ENCODE assay signal across 9 cellular contexts in genomic region chr12:63420206-63420644, GRCh38.
DNase-seq lines count a peak whose midpoint lies in the region; ATAC-seq and TF ChIP-seq lines count a peak whose summit lies in the region.
"Had no signal": no experiment of that assay in that cellular context is flagged by ENCODE, and none has a peak within 500 bp of the region (broad histone marks: within the 10 kb centered on the region; RNA-seq: fewer than 3 reads in every experiment).

No MANE protein-coding gene starts in this region.

- H3K27ac Mint-ChIP-seq in activated T-helper 1 cell treated with anti-CD3 and anti-CD28 coated beads, Interleukin-12 subunit alpha, Interleukin-12 subunit beta, Interleukin-2, Interleukin-4 antibody, amounts not matched to agents 30 ng/mL and 10 ng/mL and 1 ng/mL, durations not matched to agents 14 hours and 24 hours and 36 hours: no peak overlapping the region

- peaks cover 3 to 8% (median 7%) of the 10 kb centered on the region in 3 donors for H3K9me3 ChIP-seq in tibial artery

- no peaks in the 10 kb centered on the region for H3K36me3 Mint-ChIP-seq in activated T-helper 1 cell treated with anti-CD3 and anti-CD28 coated beads, Interleukin-12 subunit alpha, Interleukin-12 subunit beta, Interleukin-2, Interleukin-4 antibody, amounts not matched to agents 30 ng/mL and 10 ng/mL and 1 ng/mL, durations not matched to agents 14 hours and 24 hours and 36 hours (ENCODE audit: low read depth)

- DNase-seq in NK-92 treated with Interleukin-12 subunit alpha and Interleukin-12 subunit beta, amount 100 ng/mL, for 24 hours (lab: John Stamatoyannopoulos, UW): peak; percentile 3
- no peak for DNase-seq in NK-92 (lab: John Stamatoyannopoulos, UW; ENCODE audit: unreplicated experiment)
- DNase-seq in NCI-H510A (lab: John Stamatoyannopoulos, UW): peak; percentile 81
- DNase-seq in activated T-helper 1 cell treated with anti-CD3 and anti-CD28 coated beads, Interleukin-12 subunit alpha, Interleukin-12 subunit beta, Interleukin-2, Interleukin-4 antibody, amounts not matched to agents 30 ng/mL and 10 ng/mL and 1 ng/mL, durations not matched to agents 14 hours and 24 hours and 36 hours (ENCODE audit: low spot score): peak; percentile 5
- DNase-seq in islet precursor cell: peak; percentile 85
- DNase-seq in tibial artery: no peak

- intact Hi-C loops in activated T-helper 1 cell treated with anti-CD3 and anti-CD28 coated beads, Interleukin-12 subunit alpha, Interleukin-12 subunit beta, Interleukin-2, Interleukin-4 antibody, amounts not matched to agents 30 ng/mL and 10 ng/mL and 1 ng/mL, durations not matched to agents 14 hours and 24 hours and 36 hours (cut with micrococcal nuclease): loop anchor here (1.0 to 2.0 kb wide), 2 partner anchors 382 to 837 kb away; no protein-coding TSS in a partner anchor
- intact Hi-C loops in tibial artery (cut with DNase I; ENCODE audit: low total_unique reads): no loop called here

- no peak overlapping the region for H3K4me3 Mint-ChIP-seq in activated T-helper 1 cell treated with anti-CD3 and anti-CD28 coated beads, Interleukin-12 subunit alpha, Interleukin-12 subunit beta, Interleukin-2, Interleukin-4 antibody, amounts not matched to agents 30 ng/mL and 10 ng/mL and 1 ng/mL, durations not matched to agents 14 hours and 24 hours and 36 hours

- no peak overlapping the region for H3K4me3 ChIP-seq in tibial artery
- H3K4me3 ChIP-seq: BLaER1 treated with 17β-estradiol and CSF1 and Interleukin-3, amounts not matched to agents 10 nM and 100 nM had no signal

- no peak overlapping the region for H3K27ac ChIP-seq in tibial artery
- H3K27ac ChIP-seq: BLaER1 treated with 17β-estradiol and CSF1 and Interleukin-3, amounts not matched to agents 10 nM and 100 nM had no signal

- peak; percentile 18 to 26 for TF ChIP-seq CTCF in tibial artery (IDR thresholded peaks at IDR 0.05)

- H3K36me3 ChIP-seq in tibial artery: peaks cover 0 to 5% (median 0%) of the 10 kb centered on the region in 3 donors

- no peaks in the 10 kb centered on the region for H3K4me1 Mint-ChIP-seq in activated T-helper 1 cell treated with anti-CD3 and anti-CD28 coated beads, Interleukin-12 subunit alpha, Interleukin-12 subunit beta, Interleukin-2, Interleukin-4 antibody, amounts not matched to agents 30 ng/mL and 10 ng/mL and 1 ng/mL, durations not matched to agents 14 hours and 24 hours and 36 hours (ENCODE audit: low read depth)

- peaks cover 4% of the 10 kb centered on the region for H3K27me3 Mint-ChIP-seq in activated T-helper 1 cell treated with anti-CD3 and anti-CD28 coated beads, Interleukin-12 subunit alpha, Interleukin-12 subunit beta, Interleukin-2, Interleukin-4 antibody, amounts not matched to agents 30 ng/mL and 10 ng/mL and 1 ng/mL, durations not matched to agents 14 hours and 24 hours and 36 hours (ENCODE audit: insufficient read depth)

- ATAC-seq in GM21367 (IDR thresholded peaks at IDR 0.05; ENCODE audit: unreplicated experiment) (peak; percentile 95), HG03558 (IDR thresholded peaks at IDR 0.05; ENCODE audit: extremely low read depth, unreplicated experiment) (peak; percentile 69)

- no peaks in the 10 kb centered on the region for H3K27me3 ChIP-seq in tibial artery
- H3K27me3 ChIP-seq: BLaER1 treated with 17β-estradiol and CSF1 and Interleukin-3, amounts not matched to agents 10 nM and 100 nM had no signal

- no peaks in the 10 kb centered on the region for H3K9me3 Mint-ChIP-seq in activated T-helper 1 cell treated with anti-CD3 and anti-CD28 coated beads, Interleukin-12 subunit alpha, Interleukin-12 subunit beta, Interleukin-2, Interleukin-4 antibody, amounts not matched to agents 30 ng/mL and 10 ng/mL and 1 ng/mL, durations not matched to agents 14 hours and 24 hours and 36 hours

- H3K4me1 ChIP-seq in tibial artery: peaks cover 0 to 3% (median 0%) of the 10 kb centered on the region in 4 donors
- H3K4me1 ChIP-seq: BLaER1 treated with 17β-estradiol and CSF1 and Interleukin-3, amounts not matched to agents 10 nM and 100 nM had no signal

Comparison
In these comparisons a context has a peak if more than half of its experiments do, and no peak if none do; other contexts are left out.
1. DNase-seq: peak in NK-92 treated with Interleukin-12 subunit alpha and Interleukin-12 subunit beta, amount 100 ng/mL, for 24 hours (single experiment), NCI-H510A (single experiment), activated T-helper 1 cell treated with anti-CD3 and anti-CD28 coated beads, Interleukin-12 subunit alpha, Interleukin-12 subunit beta, Interleukin-2, Interleukin-4 antibody, amounts not matched to agents 30 ng/mL and 10 ng/mL and 1 ng/mL, durations not matched to agents 14 hours and 24 hours and 36 hours (single experiment) and islet precursor cell (single experiment); none in NK-92 (single experiment) and tibial artery (0 of 2).